Comparison of ENCODE assay signal across 8 cellular contexts in genomic region chr11:34840736-34841386, GRCh38.
DNase-seq lines count a peak whose midpoint lies in the region; ATAC-seq and TF ChIP-seq lines count a peak whose summit lies in the region.

No MANE protein-coding gene starts in this region.

- H3K27me3 ChIP-seq in testis: no peaks in the 10 kb centered on the region

- peak; percentile 65 for DNase-seq in NCI-H82 (lab: John Stamatoyannopoulos, UW)
- no peak for DNase-seq in NCI-H82 treated with DMSO at 0.1 percent for 48 hours (lab: John Stamatoyannopoulos, UW; ENCODE audit: unreplicated experiment)
- peak; percentile 64 for DNase-seq in H4 (ENCODE audit: low spot score)
- DNase-seq in LoVo (ENCODE audit: low spot score): peak; percentile 50
- DNase-seq in activated CD4-positive, alpha-beta T cell treated with anti-CD3 and anti-CD28 coated beads, Interleukin-2, amount 50 U/mL, for 48 hours: peak; percentile 8 to 22
- peak; percentile 60 for DNase-seq in iPS-NIHi11 (ENCODE audit: low spot score)
- DNase-seq in testis: no peak

- TF ChIP-seq CTCF in testis (IDR thresholded peaks at IDR 0.05): peak in 1 of 3 experiments; percentile 21

- peaks cover 2% of the 10 kb centered on the region for H3K4me1 ChIP-seq in testis

- H3K36me3 ChIP-seq in testis (ENCODE audit: low read depth, missing control alignments): no peaks in the 10 kb centered on the region

- no peaks in the 10 kb centered on the region for H3K9me3 ChIP-seq in testis

- no peak for TF ChIP-seq POLR2A in testis (IDR thresholded peaks at IDR 0.05)

- no peak for ATAC-seq in GM19455 (IDR thresholded peaks at IDR 0.05; ENCODE audit: unreplicated experiment)

- no peak overlapping the region for H3K27ac ChIP-seq in testis

- H3K4me3 ChIP-seq in testis: no peak overlapping the region

- intact Hi-C loops in testis (cut with DNase I; ENCODE audit: low total_unique reads): no loop called here

- WGBS in testis, 2 donors: 51 to 53% methylated on average over 4 of the region's 4 CpGs

Comparison
In these comparisons a context has a peak if more than half of its experiments do, and no peak if none do; other contexts are left out.
1. DNase-seq: peak in NCI-H82 (single experiment), H4 (single experiment), LoVo (single experiment), activated CD4-positive, alpha-beta T cell treated with anti-CD3 and anti-CD28 coated beads, Interleukin-2, amount 50 U/mL, for 48 hours (2 of 2) and iPS-NIHi11 (single experiment); none in NCI-H82 treated with DMSO at 0.1 percent for 48 hours (single experiment) and testis (single experiment).